8 cellular contexts compared by ENCODE assay signal in the genomic region with DNA sequence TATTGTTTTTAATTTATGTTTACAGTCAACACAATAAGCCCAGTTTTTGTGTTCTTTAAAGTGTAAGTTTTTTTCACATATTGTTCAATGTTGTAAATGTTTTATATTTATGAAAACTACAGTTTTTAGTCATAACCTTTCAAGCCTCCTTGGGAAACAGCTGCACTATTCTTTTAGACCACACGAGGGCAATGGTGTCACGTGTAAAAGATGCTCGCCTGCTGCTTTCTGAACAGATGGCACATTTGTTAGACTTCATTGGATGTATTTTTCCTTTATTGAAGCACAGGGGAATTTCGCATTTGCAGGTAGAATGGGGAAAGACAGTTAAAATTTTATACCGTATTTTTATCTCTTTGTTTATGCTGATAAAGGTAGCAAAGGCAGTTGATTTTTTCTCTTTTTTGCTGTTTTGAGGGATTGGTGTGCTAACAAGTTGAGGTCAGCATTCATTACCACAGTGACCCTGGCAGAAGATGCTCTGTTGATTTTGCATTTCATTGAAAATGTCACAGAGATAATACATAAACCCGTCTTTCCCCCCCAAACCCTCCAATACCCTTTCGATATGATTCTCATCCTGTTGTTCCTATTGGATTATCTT. TPM values are rescaled to one million over a fixed set of nuclear protein-coding genes. Genes with fewer than 3 reads are reported as not detected.
DNase-seq lines count a peak whose midpoint lies in the region; ATAC-seq and TF ChIP-seq lines count a peak whose summit lies in the region.

No MANE protein-coding gene starts in this region.

- H3K4me1 ChIP-seq in gastroesophageal sphincter, result peaks cover 0 to 23% (median 0%) of the 10 kb centered on the region in 3 donors

- WGBS in gastroesophageal sphincter (ENCODE audit: low coverage in 1 of 2), 2 donors, result 8 to 9% methylated on average over 7 of the region's 7 CpGs

- H3K27ac ChIP-seq in RWPE1, result no peak overlapping the region
- no peak overlapping the region for H3K27ac ChIP-seq in gastroesophageal sphincter

- peaks cover 54% of the 10 kb centered on the region for H3K27me3 ChIP-seq in gastroesophageal sphincter

- DNase-seq in AG09309 (ENCODE audit: low read depth), result no peak
- peak; percentile 56 for DNase-seq in RWPE1 (ENCODE audit: low spot score)
- DNase-seq in activated naive CD4-positive, alpha-beta T cell treated with Interleukin-2 at 50 U/mL for 16 hours, result peak; percentile 66
- peak in 7 of 10 donors; percentile 35 to 88 (median 68) for DNase-seq in posterior cingulate gyrus

- CTCF ChIA-PET in RWPE1 (lab: Yijun Ruan, JAX), result interaction anchor here (0.5 to 2.1 kb wide), 6 partner anchors 10 to 940 kb away, joined by 3 to 10 read pairs (median 4); no protein-coding TSS in a partner anchor

- TF ChIP-seq CTCF in AG09309 (IDR thresholded peaks at IDR 0.05; ENCODE audit: control insufficient read depth, insufficient read depth, low read depth, low read length, missing control alignments) (peak; percentile 77), RWPE1 (conservative IDR thresholded peaks at IDR 0.05; ENCODE audit: low read depth) (peak; percentile 97), gastroesophageal sphincter (IDR thresholded peaks at IDR 0.05) (peak; percentile 79 to 86 (median 82))

- intact Hi-C loops in posterior cingulate gyrus (cut with DNase I), result loop anchor here (2.0 kb wide), 1 partner anchor 940 kb away; no protein-coding TSS in a partner anchor

- ATAC-seq in GM18498 (IDR thresholded peaks at IDR 0.05; ENCODE audit: unreplicated experiment), result peak; percentile 48
- peak; percentile 50 for ATAC-seq in HG03457 (IDR thresholded peaks at IDR 0.05; ENCODE audit: unreplicated experiment)
- no peak for ATAC-seq in gastroesophageal sphincter
- ATAC-seq in HG02852 (IDR thresholded peaks at IDR 0.05; ENCODE audit: unreplicated experiment), result no peak

- POLR2A ChIA-PET in RWPE1 (lab: Yijun Ruan, JAX; ENCODE audit: low non-redundant PET), result no interaction called here

- H3K4me3 ChIP-seq in AG09309 (ENCODE audit: control insufficient read depth, low read depth, low read length) (no peak overlapping the region), gastroesophageal sphincter (no peak overlapping the region)

- no peaks in the 10 kb centered on the region for H3K9me3 ChIP-seq in gastroesophageal sphincter

- TF ChIP-seq EP300 in gastroesophageal sphincter (IDR thresholded peaks at IDR 0.05), result no peak

- no peaks in the 10 kb centered on the region for H3K36me3 ChIP-seq in gastroesophageal sphincter

- TF ChIP-seq POLR2A in gastroesophageal sphincter (IDR thresholded peaks at IDR 0.05), result no peak

RNA-seq across cellular contexts. Expression of a gene that starts 59.0 kb away (rescaled TPM):
- 10 to 100 TPM; 41.4 to 70.5 (median 54.8) TPM for total RNA-seq in gastroesophageal sphincter

Comparison
In these comparisons a context has a peak if more than half of its experiments do, and no peak if none do; other contexts are left out.
1. ATAC-seq: peak in GM18498 (single experiment) and HG03457 (single experiment); none in gastroesophageal sphincter (single experiment) and HG02852 (single experiment).
2. Peak in every context shown above with its lines, with median percentiles within 50 percentile points of each other: CTCF ChIP-seq.